Comparison of ENCODE assay signal across 34 cellular contexts in genomic region chr2:63898839-63899238, GRCh38.
"Had no signal": no experiment of that assay in that cellular context is flagged by ENCODE, and none has a peak within 500 bp of the region (broad histone marks: within the 10 kb centered on the region; RNA-seq: fewer than 3 reads in every experiment).

No MANE protein-coding gene starts in this region.

- FAIRE-seq: kidney, pancreas had no signal

- DNase-seq: activated CD4-positive, alpha-beta memory T cell treated with anti-CD3 and anti-CD28 coated beads for 36 hours; activated CD4-positive, alpha-beta T cell treated with anti-CD3 and anti-CD28 coated beads, Interleukin-2, amount 10 ng/mL, durations not matched to agents 24 days and 14 days; activated CD4-positive, CD25-positive, alpha-beta regulatory T cell treated with anti-CD3 and anti-CD28 coated beads, Interleukin-2, amount 50 U/mL, for 72 hours; activated naive CD4-positive, alpha-beta T cell; activated T-cell treated with anti-CD3 and anti-CD28 coated beads, Interleukin-2, amount 50 U/mL, for 48 hours; adrenal gland; aorta; cortex of kidney; effector memory CD8-positive, alpha-beta T cell; erythroblast; heart left ventricle; hypothalamus; immature natural killer cell; kidney; left colon; mammary epithelial cell; naive B cell; pancreas; retina; stimulated activated CD4-positive, alpha-beta T cell treated with anti-CD3 and anti-CD28 coated beads, Interleukin-4, amount 100 ng/mL, for 24 hours; stimulated activated naive CD8-positive, alpha-beta T cell treated with anti-CD3 and anti-CD28 coated beads, Interleukin-15, amount 100 ng/mL, for 72 hours; substantia nigra; T1000; thyroid gland; upper lobe of left lung; WERI-Rb-1 had no signal

- H3K27ac ChIP-seq: adrenal gland, heart left ventricle, pancreas, prostate gland, skin epidermis, thyroid gland, upper lobe of left lung, WERI-Rb-1 had no signal

- ATAC-seq: activated naive CD4-positive, alpha-beta T cell treated with anti-CD3 and anti-CD28 coated beads, Interleukin-2, amount 50 U/mL, for 72 hours; effector memory CD8-positive, alpha-beta T cell; left colon; pancreas; sciatic nerve; stimulated activated memory B cell treated with anti-CD40 and anti-IgM and Interleukin-4, amounts not matched to agents 10 μg/mL and 1 μg/mL and 100 μg/mL, for 72 hours; stimulated activated naive CD8-positive, alpha-beta T cell treated with anti-CD3 and anti-CD28 coated beads, Interleukin-15, amount 100 ng/mL, for 72 hours had no signal

- H3K4me1 Mint-ChIP-seq: brain, neural crest cell had no signal

- H3K9me3 ChIP-seq: prostate gland, thyroid gland had no signal

- H3K9me3 Mint-ChIP-seq: effector memory CD8-positive, alpha-beta T cell had no signal

- H3K27me3 Mint-ChIP-seq: activated CD4-positive, alpha-beta memory T cell treated with anti-CD3 and anti-CD28 coated beads for 36 hours; activated CD4-positive, alpha-beta T cell treated with anti-CD3 and anti-CD28 coated beads, Interleukin-2, amount 10 ng/mL, durations not matched to agents 24 days and 14 days; brain; effector memory CD8-positive, alpha-beta T cell; naive B cell; stimulated activated memory B cell treated with anti-CD40 and anti-IgM and Interleukin-4, amounts not matched to agents 10 μg/mL and 1 μg/mL and 100 μg/mL, for 72 hours; stimulated activated naive CD8-positive, alpha-beta T cell treated with anti-CD3 and anti-CD28 coated beads, Interleukin-15, amount 100 ng/mL, for 72 hours had no signal

- H3K36me3 ChIP-seq: prostate gland had no signal

- H3K27ac Mint-ChIP-seq: activated CD4-positive, alpha-beta memory T cell treated with anti-CD3 and anti-CD28 coated beads for 36 hours; activated CD4-positive, alpha-beta T cell treated with anti-CD3 and anti-CD28 coated beads, Interleukin-2, amount 10 ng/mL, durations not matched to agents 24 days and 14 days; effector memory CD8-positive, alpha-beta T cell; stimulated activated memory B cell treated with anti-CD40 and anti-IgM and Interleukin-4, amounts not matched to agents 10 μg/mL and 1 μg/mL and 100 μg/mL, for 72 hours; T-helper 1 cell treated with Interleukin-12 subunit alpha and Interleukin-12 subunit beta and Interleukin-4 antibody, amounts not matched to agents 30 μg/mL and 1 μg/mL, for 36 hours had no signal

- H3K27me3 ChIP-seq: adrenal gland, heart left ventricle, pancreas, thyroid gland, upper lobe of left lung had no signal

- H3K4me1 ChIP-seq: adrenal gland, pancreas, prostate gland, thyroid gland, upper lobe of left lung had no signal

- H3K4me3 Mint-ChIP-seq: activated CD4-positive, alpha-beta memory T cell treated with anti-CD3 and anti-CD28 coated beads for 36 hours; activated CD4-positive, alpha-beta T cell treated with anti-CD3 and anti-CD28 coated beads, Interleukin-2, amount 10 ng/mL, durations not matched to agents 24 days and 14 days; brain; effector memory CD8-positive, alpha-beta T cell; immature natural killer cell; naive B cell; neural crest cell; stimulated activated memory B cell treated with anti-CD40 and anti-IgM and Interleukin-4, amounts not matched to agents 10 μg/mL and 1 μg/mL and 100 μg/mL, for 72 hours; stimulated activated naive CD8-positive, alpha-beta T cell treated with anti-CD3 and anti-CD28 coated beads, Interleukin-15, amount 100 ng/mL, for 72 hours; T-helper 1 cell treated with Interleukin-12 subunit alpha and Interleukin-12 subunit beta and Interleukin-4 antibody, amounts not matched to agents 30 μg/mL and 1 μg/mL, for 36 hours had no signal

- H3K4me3 ChIP-seq: adrenal gland, heart left ventricle, pancreas, prostate gland, skin epidermis, thyroid gland, upper lobe of left lung had no signal
